ENCODE assay signal across 1 cellular context in genomic region chr20:41619360-41620115, GRCh38.
TF ChIP-seq lines count a peak whose summit lies in the region.

No MANE protein-coding gene starts in this region.

TF ChIP-seq in IMR-90, 13 proteins besides CTCF, POLR2A, EP300 and RAD21 (continued from another document):
- TF ChIP-seq CEBPB (IDR thresholded peaks at IDR 0.05; ENCODE audit: low read depth, low read length) (no peak), RCOR1 (IDR thresholded peaks at IDR 0.05; ENCODE audit: insufficient replicate concordance, low read length) (no peak), MXI1 (IDR thresholded peaks at IDR 0.05; ENCODE audit: borderline replicate concordance, low read depth, low read length) (no peak), CHD1 (IDR thresholded peaks at IDR 0.05; ENCODE audit: low read depth, low read length) (no peak), BHLHE40 (IDR thresholded peaks at IDR 0.05; ENCODE audit: low read depth, low read length) (no peak), NFE2L2 (IDR thresholded peaks at IDR 0.05; ENCODE audit: low read depth, low read length) (no peak), MAFK (IDR thresholded peaks at IDR 0.05; ENCODE audit: low read depth, low read length) (no peak), FOS (IDR thresholded peaks at IDR 0.05; ENCODE audit: low read depth, low read length) (no peak), USF2 (IDR thresholded peaks at IDR 0.05; ENCODE audit: low read depth, low read length) (no peak), ELK1 (IDR thresholded peaks at IDR 0.05; ENCODE audit: borderline replicate concordance, low read depth, low read length) (no peak), RFX5 (IDR thresholded peaks at IDR 0.05; ENCODE audit: low read depth, low read length) (no peak)
